ENCODE assay signal across 17 cellular contexts in the genomic region with DNA sequence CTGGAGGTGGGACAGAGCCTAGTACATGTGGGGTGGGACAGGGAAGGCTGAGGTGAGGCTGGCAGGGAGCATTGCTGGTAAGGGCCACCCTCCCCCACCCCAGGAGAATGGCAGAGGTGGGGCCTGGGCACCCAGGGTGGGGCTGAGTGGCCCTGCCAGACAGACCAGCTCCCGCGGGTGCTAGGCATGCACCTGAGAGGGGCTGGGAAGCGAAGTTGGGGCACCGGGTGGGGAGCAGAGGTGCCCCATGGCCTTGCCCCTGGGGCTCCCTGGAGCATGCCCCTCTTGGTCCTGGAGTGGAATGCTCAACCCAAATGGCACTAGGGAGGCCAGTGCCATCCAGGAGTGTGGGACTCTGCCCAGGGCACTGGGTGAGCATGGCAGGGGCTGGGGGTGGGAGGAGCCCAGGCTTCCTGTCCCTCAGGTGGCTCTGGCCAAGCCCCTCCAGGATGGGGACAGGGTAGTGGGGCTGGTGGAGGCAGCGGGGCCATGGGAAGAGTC. TPM values are rescaled to one million over a fixed set of nuclear protein-coding genes. Genes with fewer than 3 reads are reported as not detected.
DNase-seq lines count a peak whose midpoint lies in the region; ATAC-seq and TF ChIP-seq lines count a peak whose summit lies in the region.
"Had no signal": no experiment of that assay in that cellular context is flagged by ENCODE, and none has a peak within 500 bp of the region (broad histone marks: within the 10 kb centered on the region; RNA-seq: fewer than 3 reads in every experiment).

No MANE protein-coding gene starts in this region.

- peak overlapping the region in 2 of 3 experiments; percentile 8 to 38 for H3K27ac Mint-ChIP-seq in nephron
- no peak overlapping the region for H3K27ac Mint-ChIP-seq in H9

- no peak overlapping the region for H3K23ac ChIP-seq in H9 (ENCODE audit: insufficient read length, low read depth, low read length)

- H2BK5ac ChIP-seq in H9 (ENCODE audit: insufficient read length, low read length): no peak overlapping the region

- BruUV-seq in mammary epithelial cell (replicated peaks; lab: Mats Ljungman, UMichigan): no TSS peak

- H3K79me1 ChIP-seq in H9 (ENCODE audit: insufficient read depth, low read depth, low read length, poor library complexity, severe bottlenecking): no peaks in the 10 kb centered on the region

- H3K4me1 ChIP-seq in breast epithelium (peaks cover 18 to 50% of the 10 kb centered on the region in 2 donors), mammary epithelial cell (ENCODE audit: insufficient read depth, low read length) (peaks cover 29% of the 10 kb centered on the region), esophagus (ENCODE audit: control insufficient read depth in 2 of 2, insufficient read depth in 2 of 2, low read length in 1 of 2) (peaks cover 30 to 64% of the 10 kb centered on the region in 2 donors), urinary bladder (ENCODE audit: insufficient read depth) (peaks cover 3% of the 10 kb centered on the region), H9 (ENCODE audit: insufficient read depth, low read length) (peaks cover 4% of the 10 kb centered on the region; the same call in 1 of the 2 replicates)

- no peak overlapping the region for H2BK12ac ChIP-seq in H9 (ENCODE audit: insufficient read length, low read depth, low read length)

- DNase-seq in breast epithelium (ENCODE audit: low spot score in 2 of 2) (no peak), mammary epithelial cell (no peak), H9 (no peak), NCI-H128 (lab: John Stamatoyannopoulos, UW; ENCODE audit: unreplicated experiment) (no peak)
- DNase-seq: activated T-cell treated with anti-CD3 and anti-CD28 coated beads, Interleukin-2, amount 50 U/mL, for 48 hours; DMS153; NCI-H2107; stimulated activated naive CD4-positive, alpha-beta T cell had no signal

- no peaks in the 10 kb centered on the region for H3K9me3 Mint-ChIP-seq in nephron
- no peaks in the 10 kb centered on the region for H3K9me3 Mint-ChIP-seq in H9
- H3K9me3 Mint-ChIP-seq: IgD-negative memory B cell had no signal

- H4K5ac ChIP-seq in H9 (ENCODE audit: insufficient read length, low read depth, low read length): no peak overlapping the region

- H3K9me3 ChIP-seq in breast epithelium: no peaks in the 10 kb centered on the region
- no peaks in the 10 kb centered on the region for H3K9me3 ChIP-seq in mammary epithelial cell (replicated peaks; ENCODE audit: insufficient read depth, low read length)
- H3K9me3 ChIP-seq in esophagus (ENCODE audit: control insufficient read depth in 2 of 2, insufficient read depth in 1 of 2, low read depth in 1 of 2, low read length in 1 of 2): no peaks in the 10 kb centered on the region
- no peaks in the 10 kb centered on the region for H3K9me3 ChIP-seq in H9 (ENCODE audit: control insufficient read depth, low read depth, low read length)

- no peaks in the 10 kb centered on the region for H3K36me3 Mint-ChIP-seq in nephron (ENCODE audit: low read depth)
- peaks cover 0 to 5% (median 0%) of the 10 kb centered on the region in 3 experiments; a peak in 4 of 7 replicates for H3K36me3 Mint-ChIP-seq in H9 (ENCODE audit: insufficient read depth in 1 of 3, low read depth in 3 of 3)
- H3K36me3 Mint-ChIP-seq: brain had no signal

- H3K23me2 ChIP-seq in H9 (ENCODE audit: insufficient read length, low read depth, low read length, poor library complexity, severe bottlenecking): no peaks in the 10 kb centered on the region

- H2BK15ac ChIP-seq in H9 (ENCODE audit: low read depth, low read length): no peak overlapping the region

- H3K4me2 ChIP-seq in mammary epithelial cell (ENCODE audit: insufficient read depth, low read depth, low read length) (no peak overlapping the region), H9 (ENCODE audit: insufficient read depth, insufficient read length, low read length) (no peak overlapping the region)

- no peaks in the 10 kb centered on the region for H4K20me1 ChIP-seq in mammary epithelial cell (ENCODE audit: insufficient read depth, low read length)
- peaks cover 9% of the 10 kb centered on the region for H4K20me1 ChIP-seq in H9 (ENCODE audit: control insufficient read depth, insufficient read depth, insufficient read length)

- H3K4ac ChIP-seq in H9 (ENCODE audit: low read depth, low read length): no peak overlapping the region

- dilution Hi-C loops in mammary epithelial cell (cut with HindIII; ENCODE audit: low sequenced_read_pairs): no loop called here

- in situ Hi-C loops in mammary epithelial cell (cut with MboI; ENCODE audit: low sequenced_read_pairs in 2 of 2): no loop called here

- H3K79me2 ChIP-seq in mammary epithelial cell (ENCODE audit: insufficient read depth, low read length) (no peaks in the 10 kb centered on the region), H9 (ENCODE audit: insufficient read depth, low read length) (no peaks in the 10 kb centered on the region)

- H3K4me1 Mint-ChIP-seq in nephron (peaks cover 40% of the 10 kb centered on the region), H9 (peaks cover 18 to 24% of the 10 kb centered on the region in 2 experiments)

- H3K27me3 Mint-ChIP-seq in nephron (ENCODE audit: low read depth): peaks cover 25% of the 10 kb centered on the region
- peaks cover 41% of the 10 kb centered on the region for H3K27me3 Mint-ChIP-seq in H9 (ENCODE audit: low read depth)

- no peak overlapping the region for H3T11ph ChIP-seq in H9 (ENCODE audit: low read length)

- no peak overlapping the region for H3K14ac ChIP-seq in H9 (ENCODE audit: insufficient read depth, low read length)

- no peaks in the 10 kb centered on the region for H3K36me3 ChIP-seq in breast epithelium
- H3K36me3 ChIP-seq in mammary epithelial cell (ENCODE audit: insufficient read depth, low read length): no peaks in the 10 kb centered on the region
- H3K36me3 ChIP-seq in esophagus (ENCODE audit: control insufficient read depth in 2 of 2, insufficient read depth in 2 of 2, low read length in 1 of 2): peaks cover 0 to 3% of the 10 kb centered on the region in 2 donors
- H3K36me3 ChIP-seq in urinary bladder (ENCODE audit: insufficient read depth): no peaks in the 10 kb centered on the region

- H4K91ac ChIP-seq in H9 (ENCODE audit: insufficient read length, low read depth, low read length): no peak overlapping the region

- H3K18ac ChIP-seq in H9 (ENCODE audit: insufficient read length, low read depth, low read length): no peak overlapping the region

- ATAC-seq in HG03439 (IDR thresholded peaks at IDR 0.05; ENCODE audit: unreplicated experiment): no peak

- TF ChIP-seq CTCF in breast epithelium (IDR thresholded peaks at IDR 0.05): no peak
- no peak for TF ChIP-seq CTCF in mammary epithelial cell (conservative IDR thresholded peaks at IDR 0.05 in 1 of 2, IDR thresholded peaks at IDR 0.05 in 1 of 2; ENCODE audit: extremely low read depth in 1 of 2, insufficient read depth in 1 of 2, low read depth in 1 of 2, low read length in 2 of 2)
- no peak for TF ChIP-seq CTCF in nephron (IDR thresholded peaks at IDR 0.05; ENCODE audit: unreplicated experiment in 3 of 3)
- no peak for TF ChIP-seq CTCF in H9 (conservative IDR thresholded peaks at IDR 0.05)

- H3K9ac ChIP-seq in mammary epithelial cell (ENCODE audit: insufficient read depth, low read length) (no peak overlapping the region), H9 (ENCODE audit: extremely low read depth, insufficient read length, low read length) (no peak overlapping the region)

- CTCF ChIA-PET in mammary epithelial cell (lab: Charles Lee; ENCODE audit: low non-redundant PET): no interaction called here

- H2BK120ac ChIP-seq in H9 (ENCODE audit: low read depth, low read length, poor library complexity, severe bottlenecking): no peak overlapping the region

- H2AK5ac ChIP-seq in H9 (ENCODE audit: insufficient read length, low read length): no peak overlapping the region

- H3K4me3 Mint-ChIP-seq in nephron: peak overlapping the region in 1 of 3 experiments; percentile 30
- H3K4me3 Mint-ChIP-seq in H9: no peak overlapping the region

- H2AFZ ChIP-seq in mammary epithelial cell (ENCODE audit: low read depth, low read length): no peak overlapping the region
- no peak overlapping the region for H2AFZ ChIP-seq in H9 (ENCODE audit: low read length)

- 100% methylated on average over 1 of the region's 5 CpGs for WGBS in mammary epithelial cell (ENCODE audit: low coverage, missing lambda C conversion rate)
- 66 to 67% methylated on average over 5 of the region's 5 CpGs for WGBS in esophagus, 2 donors
- WGBS in urinary bladder: 89% methylated on average over 5 of the region's 5 CpGs
- no CpG with 5 or more reads among the region's 5 CpGs for WGBS in H9 (ENCODE audit: extremely low coverage, insufficient read length, low lambda C conversion rate)

- no peaks in the 10 kb centered on the region for H3K27me3 ChIP-seq in breast epithelium
- peaks cover 2% of the 10 kb centered on the region for H3K27me3 ChIP-seq in mammary epithelial cell (ENCODE audit: insufficient read depth, low read length)
- H3K27me3 ChIP-seq in esophagus (ENCODE audit: control insufficient read depth in 1 of 2, insufficient read depth in 2 of 2, low read length in 2 of 2): no peaks in the 10 kb centered on the region
- no peaks in the 10 kb centered on the region for H3K27me3 ChIP-seq in H9 (ENCODE audit: insufficient read depth, low read length)

- no peak overlapping the region for H2BK20ac ChIP-seq in H9 (ENCODE audit: low read depth, low read length, poor library complexity, severe bottlenecking)

- peak overlapping the region; percentile 68 to 82 (median 74) for H3K4me3 ChIP-seq in breast epithelium
- H3K4me3 ChIP-seq in mammary epithelial cell (replicated peaks in 1 of 3; ENCODE audit: insufficient read depth in 1 of 3, low read depth in 2 of 3, low read length in 3 of 3): no peak overlapping the region
- peak overlapping the region; percentile 58 to 73 for H3K4me3 ChIP-seq in esophagus (ENCODE audit: low read depth in 1 of 2, low read length in 2 of 2)
- peak overlapping the region; percentile 64 for H3K4me3 ChIP-seq in urinary bladder (ENCODE audit: low read depth, low read length)

- no peak overlapping the region for H3K56ac ChIP-seq in H9 (ENCODE audit: insufficient read length, low read depth, low read length)

- TF ChIP-seq POLR2A in breast epithelium (IDR thresholded peaks at IDR 0.05): no peak

- H3K27ac ChIP-seq in breast epithelium: peak overlapping the region; percentile 87 to 95
- H3K27ac ChIP-seq in mammary epithelial cell (ENCODE audit: insufficient read depth, low read depth, low read length): no peak overlapping the region
- peak overlapping the region; percentile 78 to 92 for H3K27ac ChIP-seq in esophagus (ENCODE audit: low read depth in 2 of 2, low read length in 1 of 2)
- H3K27ac ChIP-seq in urinary bladder (ENCODE audit: low read depth): peak overlapping the region; percentile 77
- no peak overlapping the region for H3K27ac ChIP-seq in H9 (ENCODE audit: insufficient read length, low read depth, low read length)
- H3K27ac ChIP-seq: 22Rv1 had no signal

- H4K8ac ChIP-seq in H9 (replicated peaks; ENCODE audit: insufficient read length, low read depth, low read length): no peak overlapping the region

- intact Hi-C loops in breast epithelium (cut with DNase I; ENCODE audit: low total_unique reads) (no loop called here), mammary epithelial cell (cut with micrococcal nuclease) (no loop called here)

RNA-seq across cellular contexts. Expression of a gene that starts 1.3 kb away (rescaled TPM):
- 10 to 100 TPM; 43.6 to 76.5 (median 60.0) TPM for total RNA-seq in breast epithelium
- total RNA-seq in mammary epithelial cell: 1 to 10 TPM; 1.8 to 3.3 TPM
- polyA plus RNA-seq in mammary epithelial cell: 0.14 TPM
- polyA minus RNA-seq in mammary epithelial cell: not detected
- polyA plus RNA-seq in esophagus: 100 to 1,000 TPM in 1 of 2 donors, 10 to 100 TPM in 1; 93.7 to 219 TPM
- 45.7 TPM for total RNA-seq in urinary bladder
- polyA plus RNA-seq in urinary bladder: 169 TPM
- 29.3 and 29.7 TPM in 2 replicates for total RNA-seq in H9 (2021)
- polyA plus RNA-seq: IgD-negative memory B cell had no signal

RNA-seq across cellular contexts. Expression of a gene that starts 30.0 kb away (rescaled TPM):
- 1 to 10 TPM in 1 of 3 donors, under 1 TPM in 1, not detected in 1; 0.66 to 1.0 TPM for total RNA-seq in breast epithelium
- not detected for total RNA-seq in mammary epithelial cell
- not detected for polyA plus RNA-seq in mammary epithelial cell
- polyA minus RNA-seq in mammary epithelial cell: not detected
- polyA plus RNA-seq in esophagus: under 1 TPM; 0.52 to 0.67 TPM
- total RNA-seq in urinary bladder: 0.79 TPM
- 3.2 TPM for polyA plus RNA-seq in urinary bladder
- 0.39 and 0.42 TPM in 2 replicates for total RNA-seq in H9 (2021)
- total RNA-seq: RPMI7951 had no signal
- polyA plus RNA-seq: IgD-negative memory B cell had no signal

RNA-seq across cellular contexts. Expression of a gene that starts 40.5 kb away (rescaled TPM):
- total RNA-seq in breast epithelium (not detected), mammary epithelial cell (not detected), urinary bladder (not detected), H9 (2021) (not detected in 2 replicates)
- polyA plus RNA-seq in mammary epithelial cell (not detected), esophagus (not detected), urinary bladder (not detected)
- not detected for polyA minus RNA-seq in mammary epithelial cell
- total RNA-seq: frontal cortex, RPMI7951 had no signal
- polyA plus RNA-seq: IgD-negative memory B cell had no signal

Comparison
In these comparisons a context has a peak if more than half of its experiments do, and no peak if none do; other contexts are left out.
1. H3K27ac ChIP-seq: peak in breast epithelium (2 of 2), esophagus (2 of 2) and urinary bladder (single experiment); none in mammary epithelial cell (single experiment) and H9 (single experiment).
2. H3K4me3 ChIP-seq: peak in breast epithelium (3 of 3), esophagus (2 of 2) and urinary bladder (single experiment); none in mammary epithelial cell (0 of 3).
3. H3K27ac Mint-ChIP-seq: peak in nephron (2 of 3); none in H9 (0 of 3).